25 cellular contexts compared by ENCODE assay signal in genomic region chr2:200839513-200839912, GRCh38.
"Had no signal": no experiment of that assay in that cellular context is flagged by ENCODE, and none has a peak within 500 bp of the region (broad histone marks: within the 10 kb centered on the region; RNA-seq: fewer than 3 reads in every experiment).

No MANE protein-coding gene starts in this region.

- ATAC-seq: activated CD4-positive, alpha-beta T cell treated with anti-CD3 and anti-CD28 coated beads for 36 hours; activated T-cell treated with anti-CD3 and anti-CD28 coated beads, Interleukin-2, amount 50 U/mL, for 72 hours; body of pancreas; gastroesophageal sphincter; naive thymus-derived CD8-positive, alpha-beta T cell; right cardiac atrium; stimulated activated naive B cell treated with anti-CD40 and anti-IgM and Interleukin-4, amounts not matched to agents 10 μg/mL and 1 μg/mL and 100 μg/mL, for 72 hours; upper lobe of right lung had no signal

- H3K4me3 ChIP-seq: body of pancreas, gastroesophageal sphincter, stomach, thyroid gland, upper lobe of right lung had no signal

- H3K4me1 Mint-ChIP-seq: activated CD4-positive, alpha-beta T cell treated with anti-CD3 and anti-CD28 coated beads for 36 hours; immature natural killer cell; memory B cell; naive thymus-derived CD8-positive, alpha-beta T cell; neural crest cell; stimulated activated naive B cell treated with anti-CD40 and anti-IgM and Interleukin-4, amounts not matched to agents 10 μg/mL and 1 μg/mL and 100 μg/mL, for 72 hours; T-cell had no signal

- H3K9me3 Mint-ChIP-seq: neural crest cell had no signal

- DNase-seq: activated CD4-positive, alpha-beta T cell treated with anti-CD3 and anti-CD28 coated beads for 36 hours; activated CD4-positive, alpha-beta T cell treated with anti-CD3 and anti-CD28 coated beads, Interleukin-2, amount 50 U/mL, for 4 hours; activated CD4-positive, CD25-positive, alpha-beta regulatory T cell; activated naive CD4-positive, alpha-beta T cell treated with Interleukin-2 at 50 U/mL for 16 hours; activated T-cell treated with anti-CD3 and anti-CD28 coated beads for 4 hours; activated T-cell treated with anti-CD3 and anti-CD28 coated beads, Interleukin-2, amount 50 U/mL, for 72 hours; aorta; body of pancreas; caudate nucleus; hippocampal formation; immature natural killer cell; naive thymus-derived CD8-positive, alpha-beta T cell; occipital lobe; right cardiac atrium; stimulated activated CD4-positive, alpha-beta T cell treated with anti-CD3 and anti-CD28 coated beads, Interleukin-15, amount 100 ng/mL, for 24 hours; stimulated activated CD4-positive, alpha-beta T cell treated with anti-CD3 and anti-CD28 coated beads, Interleukin-2, amount 100 ng/mL, for 24 hours; stimulated activated naive B cell treated with anti-CD40 and anti-IgM and Interleukin-4, amounts not matched to agents 10 μg/mL and 1 μg/mL and 100 μg/mL, for 72 hours; stomach; T-cell; thyroid gland; upper lobe of right lung had no signal

- H3K4me1 ChIP-seq: body of pancreas, gastroesophageal sphincter, stomach, thyroid gland, upper lobe of right lung had no signal

- H3K9me3 ChIP-seq: body of pancreas, thyroid gland had no signal

- H3K27me3 ChIP-seq: body of pancreas, gastroesophageal sphincter, stomach, thyroid gland, upper lobe of right lung had no signal

- H3K36me3 ChIP-seq: gastroesophageal sphincter, stomach, thyroid gland, upper lobe of right lung had no signal

- H3K4me3 Mint-ChIP-seq: activated CD4-positive, alpha-beta T cell treated with anti-CD3 and anti-CD28 coated beads for 36 hours; activated naive CD8-positive, alpha-beta T cell; activated T-cell treated with anti-CD3 and anti-CD28 coated beads, Interleukin-2, amount 50 U/mL, for 72 hours; immature natural killer cell; memory B cell; naive thymus-derived CD8-positive, alpha-beta T cell; neural crest cell; stimulated activated naive B cell treated with anti-CD40 and anti-IgM and Interleukin-4, amounts not matched to agents 10 μg/mL and 1 μg/mL and 100 μg/mL, for 72 hours; T-cell had no signal

- H3K27ac ChIP-seq: body of pancreas, gastroesophageal sphincter, stomach, thyroid gland, upper lobe of right lung had no signal

- H3K27ac Mint-ChIP-seq: activated CD4-positive, alpha-beta T cell treated with anti-CD3 and anti-CD28 coated beads for 36 hours; activated naive CD8-positive, alpha-beta T cell; activated T-cell treated with anti-CD3 and anti-CD28 coated beads, Interleukin-2, amount 50 U/mL, for 72 hours; immature natural killer cell; memory B cell; naive thymus-derived CD8-positive, alpha-beta T cell; stimulated activated naive B cell treated with anti-CD40 and anti-IgM and Interleukin-4, amounts not matched to agents 10 μg/mL and 1 μg/mL and 100 μg/mL, for 72 hours; T-cell had no signal

- H3K27me3 Mint-ChIP-seq: activated CD4-positive, alpha-beta T cell treated with anti-CD3 and anti-CD28 coated beads for 36 hours; activated naive CD8-positive, alpha-beta T cell; memory B cell; naive thymus-derived CD8-positive, alpha-beta T cell; stimulated activated naive B cell treated with anti-CD40 and anti-IgM and Interleukin-4, amounts not matched to agents 10 μg/mL and 1 μg/mL and 100 μg/mL, for 72 hours; T-cell had no signal

- H3K36me3 Mint-ChIP-seq: memory B cell; stimulated activated naive B cell treated with anti-CD40 and anti-IgM and Interleukin-4, amounts not matched to agents 10 μg/mL and 1 μg/mL and 100 μg/mL, for 72 hours had no signal
